Comparison of ENCODE assay signal across 8 cellular contexts in the genomic region with DNA sequence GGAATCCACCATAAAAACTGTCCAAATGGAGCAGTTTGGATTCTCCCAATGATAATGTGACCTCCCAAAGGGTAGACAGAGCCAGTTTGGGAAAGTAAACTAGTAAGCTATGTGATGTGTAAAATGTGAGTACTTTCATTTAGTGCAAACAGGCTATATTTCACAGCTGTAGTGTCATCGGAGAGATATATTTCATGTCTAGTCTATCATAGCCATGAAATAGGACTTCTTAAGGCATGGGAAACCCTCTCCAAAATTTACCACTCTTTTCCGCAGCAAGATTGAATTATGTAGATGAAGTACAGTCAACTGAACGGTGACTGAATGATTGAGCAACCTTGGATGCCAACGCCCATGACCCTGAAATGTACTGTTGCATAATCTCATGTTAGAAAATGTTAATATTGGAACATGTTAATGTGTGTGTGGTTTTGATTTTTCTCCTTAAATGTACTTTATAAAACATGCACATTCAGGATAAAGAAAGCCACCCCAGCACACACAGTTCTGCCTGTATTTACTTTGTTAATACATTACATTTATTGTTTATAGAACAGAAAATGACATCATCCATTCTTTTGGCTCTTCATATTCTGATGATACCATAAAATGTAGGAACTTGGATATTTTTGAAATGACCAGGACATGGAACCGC.
A peak's percentile ranks its signal among the peaks of the same experiment; 100 is the strongest.
DNase-seq lines count a peak whose midpoint lies in the region; ATAC-seq, FAIRE-seq and TF ChIP-seq lines count a peak whose summit lies in the region.

No MANE protein-coding gene starts in this region.

- H3K4me3 ChIP-seq in bronchial epithelial cell (ENCODE audit: low read depth, low read length) (no peak overlapping the region), tibial nerve (no peak overlapping the region)

- ATAC-seq in left colon (peak; percentile 37), HG03097 (IDR thresholded peaks at IDR 0.05; ENCODE audit: low FRiP score, unreplicated experiment) (no peak), GM19455 (IDR thresholded peaks at IDR 0.05; ENCODE audit: unreplicated experiment) (no peak)

- H3K36me3 ChIP-seq in bronchial epithelial cell (ENCODE audit: control insufficient read depth, insufficient read depth, low read length): no peaks in the 10 kb centered on the region
- H3K36me3 ChIP-seq in tibial nerve: peaks cover 0 to 4% (median 2%) of the 10 kb centered on the region in 3 donors

- TF ChIP-seq CTCF in bronchial epithelial cell (IDR thresholded peaks at IDR 0.05; ENCODE audit: insufficient read depth, low read length, severe bottlenecking) (no peak), tibial nerve (IDR thresholded peaks at IDR 0.05) (no peak)

- peak overlapping the region in 2 of 4 donors; percentile 44 to 49 for H3K27ac ChIP-seq in tibial nerve

- no peak for TF ChIP-seq POLR2A in tibial nerve (IDR thresholded peaks at IDR 0.05)

- DNase-seq in LHCN-M2 (ENCODE audit: low read depth) (peak; percentile 78), bronchial epithelial cell (ENCODE audit: low read depth) (peak; percentile 84), left colon (no peak), tibial nerve (ENCODE audit: low spot score in 2 of 2) (peak; percentile 22 to 71), NCI-H510A treated with DMSO at 0.1 percent for 48 hours (lab: John Stamatoyannopoulos, UW) (no peak), NCI-H345 treated with DMSO at 0.1 percent for 48 hours (lab: John Stamatoyannopoulos, UW; ENCODE audit: unreplicated experiment) (no peak)

- H3K9me3 ChIP-seq in tibial nerve: no peaks in the 10 kb centered on the region

- WGBS in tibial nerve, 2 donors: 43 to 56% methylated on average over 5 of the region's 5 CpGs

- peaks cover 0 to 46% (median 13%) of the 10 kb centered on the region in 4 donors for H3K4me1 ChIP-seq in tibial nerve

- peak in 1 of 2 donors; percentile 83 for TF ChIP-seq EP300 in tibial nerve (IDR thresholded peaks at IDR 0.05)

- no peaks in the 10 kb centered on the region for H3K27me3 ChIP-seq in bronchial epithelial cell (ENCODE audit: control insufficient read depth, insufficient read depth, low read length)
- no peaks in the 10 kb centered on the region for H3K27me3 ChIP-seq in tibial nerve

- intact Hi-C loops in left colon (cut with DNase I, micrococcal nuclease): loop anchor here in 1 of 2 donors (10.0 kb wide), 1 partner anchor 141 kb away; a partner anchor contains a TSS

- FAIRE-seq in bronchial epithelial cell (lab: Jason Lieb, UNC): no peak

Comparison
In these comparisons a context has a peak if more than half of its experiments do, and no peak if none do; other contexts are left out.
1. DNase-seq: peak in LHCN-M2 (single experiment), bronchial epithelial cell (single experiment) and tibial nerve (2 of 2); none in left colon (0 of 2), NCI-H510A treated with DMSO at 0.1 percent for 48 hours (single experiment) and NCI-H345 treated with DMSO at 0.1 percent for 48 hours (single experiment).